In genomic region chr17:5669191-5669590, GRCh38 we compare ENCODE assay signal across 27 cellular contexts.
"Had no signal": no experiment of that assay in that cellular context is flagged by ENCODE, and none has a peak within 500 bp of the region (broad histone marks: within the 10 kb centered on the region; RNA-seq: fewer than 3 reads in every experiment).

No MANE protein-coding gene starts in this region.

- H3K4me3 ChIP-seq: ascending aorta, breast epithelium, cardiac muscle cell, colonic mucosa, esophagus squamous epithelium, gastroesophageal sphincter had no signal

- H3K4me1 ChIP-seq: ascending aorta, breast epithelium, colonic mucosa, esophagus squamous epithelium, gastroesophageal sphincter had no signal

- H3K27me3 ChIP-seq: ascending aorta, cardiac muscle cell, colonic mucosa had no signal

- ATAC-seq: activated CD4-positive, CD25-positive, alpha-beta regulatory T cell treated with anti-CD3 and anti-CD28 coated beads, Interleukin-2, amount 50 U/mL, for 24 hours; activated CD8-positive, alpha-beta T cell treated with anti-CD3 and anti-CD28 coated beads for 36 hours; activated T-cell treated with anti-CD3 and anti-CD28 coated beads, Interleukin-2, amount 50 U/mL, for 4 hours; activated T-helper 17 cell treated with anti-CD3 and anti-CD28 coated beads, Interleukin-2, amount 50 U/mL, for 72 hours; gastroesophageal sphincter; T-cell had no signal

- DNase-seq: activated B cell treated with CpG ODN at 0.5 μM for 24 hours; activated CD4-positive, alpha-beta T cell treated with anti-CD3 and anti-CD28 coated beads for 48 hours; activated CD4-positive, alpha-beta T cell treated with anti-CD3 and anti-CD28 coated beads, Interleukin-2, amount 50 U/mL, for 1 hour; activated CD4-positive, alpha-beta T cell treated with anti-CD3 and anti-CD28 coated beads, Interleukin-2, amount 50 U/mL, for 48 hours; activated CD8-positive, alpha-beta memory T cell treated with anti-CD3 and anti-CD28 coated beads for 24 hours; activated CD8-positive, alpha-beta T cell treated with anti-CD3 and anti-CD28 coated beads for 36 hours; activated gamma-delta T cell; activated naive CD4-positive, alpha-beta T cell; activated naive CD4-positive, alpha-beta T cell treated with anti-CD3 and anti-CD28 coated beads, Interleukin-2, amount 10 ng/mL, durations not matched to agents 7 days and 5 days; activated T-cell treated with anti-CD3 and anti-CD28 coated beads, Interleukin-2, amount 50 U/mL, for 4 hours; central memory CD4-positive, alpha-beta T cell; cerebellar nuclear complex; colonic mucosa; effector CD8-positive, alpha-beta T cell; esophagus squamous epithelium; foreskin melanocyte; SW 1271; T-cell; T-helper 9 cell; WERI-Rb-1 had no signal

- H3K9me3 ChIP-seq: ascending aorta, breast epithelium, colonic mucosa, esophagus squamous epithelium, gastroesophageal sphincter had no signal

- H3K27ac ChIP-seq: ascending aorta, breast epithelium, cardiac muscle cell, colonic mucosa, epithelial cell of prostate, esophagus squamous epithelium, gastroesophageal sphincter, WERI-Rb-1 had no signal

- H3K36me3 ChIP-seq: ascending aorta, breast epithelium, cardiac muscle cell, colonic mucosa, esophagus squamous epithelium, gastroesophageal sphincter, WERI-Rb-1 had no signal
